ENCODE assay signal across 8 cellular contexts in the genomic region with DNA sequence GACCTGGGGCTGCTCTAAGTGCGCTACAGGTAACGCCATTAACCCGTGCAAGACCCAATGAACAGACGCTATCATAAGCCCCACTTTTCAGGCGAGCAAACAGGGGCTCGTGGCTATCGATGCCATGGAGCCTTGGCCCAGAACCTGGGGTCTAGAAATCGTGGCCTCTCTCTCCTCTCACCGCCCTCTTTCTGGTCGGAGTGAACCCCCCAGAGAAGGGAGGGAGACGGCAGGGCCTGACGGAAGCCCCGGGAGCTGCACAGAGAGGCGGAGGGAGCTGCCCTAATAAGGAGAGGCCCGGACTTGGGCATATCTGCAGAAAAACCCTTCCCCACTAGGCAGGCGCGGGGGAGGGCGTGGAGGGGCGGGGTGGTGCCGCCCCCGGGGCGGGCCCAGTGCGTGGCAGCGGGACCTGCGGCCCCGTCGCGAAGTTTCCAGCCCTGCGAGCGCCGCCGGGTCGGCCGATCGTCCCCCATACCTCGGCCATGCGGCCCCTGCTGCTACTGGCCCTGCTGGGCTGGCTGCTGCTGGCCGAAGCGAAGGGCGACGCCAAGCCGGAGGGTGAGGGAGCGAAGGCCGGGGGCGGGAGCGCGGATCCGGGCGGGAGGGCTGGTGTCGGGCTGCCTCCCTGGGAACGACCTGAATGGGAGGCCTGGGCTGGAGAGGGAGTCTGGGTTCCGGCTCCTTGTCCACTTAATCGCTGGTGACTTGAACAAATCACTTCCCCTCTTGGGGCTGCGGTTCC. TPM values are rescaled to one million over a fixed set of nuclear protein-coding genes. Genes with fewer than 3 reads are reported as not detected.
DNase-seq lines count a peak whose midpoint lies in the region; ATAC-seq and TF ChIP-seq lines count a peak whose summit lies in the region.

PLOD1 (plus strand) TSS at position 423 of the 745 bp plus-strand sequence; CDS start at position 486, 63 bp downstream.

- peaks cover 23% of the 10 kb centered on the region for H3K4me1 ChIP-seq in A673 (ENCODE audit: insufficient read depth, low read length, poor library complexity, severe bottlenecking)

- ATAC-seq in GM18858 (IDR thresholded peaks at IDR 0.05; ENCODE audit: unreplicated experiment) (peak; percentile 63), HG03095 (IDR thresholded peaks at IDR 0.05; ENCODE audit: unreplicated experiment) (peak; percentile 79)

- CTCF ChIA-PET in A673 (lab: Charles Lee), result interaction anchor here (0.6 kb wide), 2 partner anchors 10 to 132 kb away, joined by 3 to 4 read pairs; no protein-coding TSS in a partner anchor

- no TSS peak for BruUV-seq in A673 (replicated peaks; lab: Mats Ljungman, UMichigan)

- peak within 1 kb of the TSS; percentile 85 for H3K27ac ChIP-seq in A673 (ENCODE audit: low read depth, low read length, poor library complexity, severe bottlenecking)
- peak within 1 kb of the TSS; percentile 90 for H3K27ac ChIP-seq in caudate nucleus (ENCODE audit: low read depth, low read length)

- no peaks in the 10 kb centered on the region for H3K36me3 ChIP-seq in A673 (ENCODE audit: insufficient read depth, low read length, poor library complexity, severe bottlenecking)

- peak; percentile 92 for DNase-seq in A673 (ENCODE audit: low spot score)
- peak; percentile 77 for DNase-seq in NCI-H226
- peak; percentile 66 to 75 (median 74) for DNase-seq in activated CD4-positive, CD25-positive, alpha-beta regulatory T cell (lab: John Stamatoyannopoulos, UW)
- peak in 60 of 61 donors; percentile 10 to 87 (median 72) for DNase-seq in caudate nucleus (lab: John Stamatoyannopoulos, UW)
- DNase-seq in islet precursor cell, result peak; percentile 96
- DNase-seq in stimulated activated CD4-positive, alpha-beta T cell treated with anti-CD3 and anti-CD28 coated beads, Interleukin-12 subunit alpha, Interleukin-12 subunit beta, amount 100 ng/mL, for 24 hours (ENCODE audit: low read depth in 2 of 2), result peak; percentile 77 to 87

- no peak for TF ChIP-seq CTCF in A673 (conservative IDR thresholded peaks at IDR 0.05; ENCODE audit: low read depth, low read length)

- H3K4me3 ChIP-seq in A673 (ENCODE audit: low read depth, low read length, poor library complexity, severe bottlenecking), result peak within 1 kb of the TSS; percentile 58

- intact Hi-C loops in A673 (cut with micrococcal nuclease; ENCODE audit: unreplicated experiment), result loop anchor here (5.0 kb wide), 1 partner anchor 53 kb away; no protein-coding TSS in a partner anchor

- H3K9me3 ChIP-seq in A673 (ENCODE audit: low read depth, low read length, poor library complexity, severe bottlenecking), result no peaks in the 10 kb centered on the region

- no peaks in the 10 kb centered on the region for H3K27me3 ChIP-seq in A673 (replicated peaks; ENCODE audit: insufficient read depth, low read depth, low read length, poor library complexity)

- POLR2A ChIA-PET in A673 (lab: Charles Lee; ENCODE audit: low non-redundant PET), result interaction anchor here (0.6 kb wide), 1 partner anchor 25 kb away, joined by 3 read pairs; no protein-coding TSS in a partner anchor

RNA-seq across cellular contexts. Expression of gene PLOD1, which starts in this region (rescaled TPM):
- 94.8 and 103 TPM in 2 replicates for total RNA-seq in A673 (2021)

Comparison
In these comparisons a context has a peak if more than half of its experiments do, and no peak if none do; other contexts are left out.
1. Peak in every context shown above with its lines: DNase-seq, ATAC-seq, H3K4me3 ChIP-seq and H3K27ac ChIP-seq.